Comparison of ENCODE assay signal across 9 cellular contexts in genomic region chr10:11757452-11757819, GRCh38. TPM values are rescaled to one million over a fixed set of nuclear protein-coding genes. Genes with fewer than 3 reads are reported as not detected.
A peak's percentile ranks its signal among the peaks of the same experiment; 100 is the strongest.
DNase-seq lines count a peak whose midpoint lies in the region; ATAC-seq and TF ChIP-seq lines count a peak whose summit lies in the region.
"Had no signal": no experiment of that assay in that cellular context is flagged by ENCODE, and none has a peak within 500 bp of the region (broad histone marks: within the 10 kb centered on the region; RNA-seq: fewer than 3 reads in every experiment).

No MANE protein-coding gene starts in this region.

- peak overlapping the region in 1 of 2 experiments; percentile 9 for H3K4me3 ChIP-seq in mesenchymal stem cell (ENCODE audit: insufficient read depth in 1 of 2, low read depth in 1 of 2, low read length in 2 of 2)

- H2BK120ac ChIP-seq in mesenchymal stem cell (ENCODE audit: low read depth, low read length) = no peak overlapping the region

- H3K9me3 Mint-ChIP-seq in natural killer cell = no peaks in the 10 kb centered on the region
- H3K9me3 Mint-ChIP-seq: activated naive CD4-positive, alpha-beta T cell treated with anti-CD3 and anti-CD28 coated beads, Interleukin-2, amount 50 U/mL, for 24 hours had no signal

- no peaks in the 10 kb centered on the region for H3K36me3 ChIP-seq in mesenchymal stem cell (ENCODE audit: control insufficient read depth in 1 of 2, insufficient read depth in 2 of 2, low read depth in 1 of 2, low read length in 2 of 2)

- ATAC-seq in natural killer cell = no peak

- H4K91ac ChIP-seq in mesenchymal stem cell (ENCODE audit: low read length) = no peak overlapping the region

- H3K4me3 Mint-ChIP-seq in natural killer cell = no peak overlapping the region
- H3K4me3 Mint-ChIP-seq: activated naive CD4-positive, alpha-beta T cell treated with anti-CD3 and anti-CD28 coated beads, Interleukin-2, amount 50 U/mL, for 24 hours had no signal

- TF ChIP-seq CTCF in natural killer cell (IDR thresholded peaks at IDR 0.05) = no peak

- DNase-seq in COR-L47 (lab: John Stamatoyannopoulos, UW) (peak; percentile 44), NCI-H1092 treated with DMSO at 0.1 percent for 48 hours (lab: John Stamatoyannopoulos, UW) (peak; percentile 57), brain pericyte (ENCODE audit: low read depth, low spot score) (peak; percentile 57), mesenchymal stem cell (peak; percentile 88), Kasumi-1 (lab: John Stamatoyannopoulos, UW) (no peak), activated gamma-delta T cell (lab: John Stamatoyannopoulos, UW) (no peak), natural killer cell (no peak)
- no peak for DNase-seq in activated CD4-positive, CD25-positive, alpha-beta regulatory T cell treated with anti-CD3 and anti-CD28 coated beads, Interleukin-2, amount 50 U/mL, for 72 hours

- H2BK12ac ChIP-seq in mesenchymal stem cell (ENCODE audit: low read length in 2 of 2) = no peak overlapping the region

- H3K14ac ChIP-seq in mesenchymal stem cell (ENCODE audit: low read length in 2 of 2) = no peak overlapping the region

- peak overlapping the region in 1 of 2 experiments; percentile 41 for H3K18ac ChIP-seq in mesenchymal stem cell (ENCODE audit: low read depth in 1 of 2, low read length in 2 of 2)

- no peak overlapping the region for H3K4ac ChIP-seq in mesenchymal stem cell (ENCODE audit: low read depth in 1 of 2, low read length in 2 of 2)

- peak overlapping the region; percentile 35 for H2BK15ac ChIP-seq in mesenchymal stem cell (ENCODE audit: low read depth, poor library complexity, severe bottlenecking)

- no peak overlapping the region for H2AFZ ChIP-seq in mesenchymal stem cell (ENCODE audit: low read depth, low read length)

- H2AK5ac ChIP-seq in mesenchymal stem cell (ENCODE audit: low read length, severe bottlenecking) = no peak overlapping the region

- H3K27ac Mint-ChIP-seq in natural killer cell = no peak overlapping the region
- H3K27ac Mint-ChIP-seq: activated naive CD4-positive, alpha-beta T cell treated with anti-CD3 and anti-CD28 coated beads, Interleukin-2, amount 50 U/mL, for 24 hours had no signal

- H3K79me1 ChIP-seq in mesenchymal stem cell (replicated peaks; ENCODE audit: low read length, poor library complexity, severe bottlenecking) = no peaks in the 10 kb centered on the region

- WGBS in mesenchymal stem cell = 19% methylated on average over 3 of the region's 3 CpGs

- peak overlapping the region; percentile 6 for H3K27ac ChIP-seq in mesenchymal stem cell (ENCODE audit: low read length, poor library complexity, severe bottlenecking)

- peaks cover 0 to 4% of the 10 kb centered on the region in 2 donors for H3K4me1 Mint-ChIP-seq in natural killer cell

- peak overlapping the region; percentile 61 for H3K9ac ChIP-seq in mesenchymal stem cell (ENCODE audit: low read length)

- no peak overlapping the region for H4K8ac ChIP-seq in mesenchymal stem cell (ENCODE audit: low read length)

- no peaks in the 10 kb centered on the region for H3K27me3 Mint-ChIP-seq in natural killer cell (ENCODE audit: low read depth in 2 of 2)
- H3K27me3 Mint-ChIP-seq: activated naive CD4-positive, alpha-beta T cell treated with anti-CD3 and anti-CD28 coated beads, Interleukin-2, amount 50 U/mL, for 24 hours had no signal

- no peak overlapping the region for H2BK5ac ChIP-seq in mesenchymal stem cell (ENCODE audit: low read depth, low read length, poor library complexity, severe bottlenecking)

- peaks cover 2% of the 10 kb centered on the region for H3K4me1 ChIP-seq in mesenchymal stem cell (ENCODE audit: control insufficient read depth, insufficient read depth, low read depth, low read length)

- H3K27me3 ChIP-seq in mesenchymal stem cell (ENCODE audit: control insufficient read depth in 1 of 2, insufficient read depth in 1 of 2, low read length in 2 of 2) = peaks cover 0 to 17% of the 10 kb centered on the region in 2 experiments

- intact Hi-C loops in natural killer cell (cut with micrococcal nuclease) = no loop called here

- no peak overlapping the region for H3K4me2 ChIP-seq in mesenchymal stem cell (ENCODE audit: low read length, poor library complexity, severe bottlenecking)

- H3K23ac ChIP-seq in mesenchymal stem cell (ENCODE audit: low read length in 2 of 2) = no peak overlapping the region

- H3K9me3 ChIP-seq in mesenchymal stem cell (ENCODE audit: control insufficient read depth, low read length) = no peaks in the 10 kb centered on the region

- H3K36me3 Mint-ChIP-seq in natural killer cell = no peaks in the 10 kb centered on the region
- H3K36me3 Mint-ChIP-seq: activated naive CD4-positive, alpha-beta T cell treated with anti-CD3 and anti-CD28 coated beads, Interleukin-2, amount 50 U/mL, for 24 hours had no signal

RNA-seq across cellular contexts. Expression of gene ECHDC3, which starts 15.3 kb away (rescaled TPM):
- 2.7 TPM for polyA plus RNA-seq in mesenchymal stem cell (2013, experiment 1 of 2)
- polyA plus RNA-seq in mesenchymal stem cell (2013, experiment 2 of 2) = 2.6 TPM
- 1 to 10 TPM in 1 of 3 donors, under 1 TPM in 1, not detected in 1; 0.38 to 4.8 TPM for total RNA-seq in natural killer cell

Comparison
In these comparisons a context has a peak if more than half of its experiments do, and no peak if none do; other contexts are left out.
1. DNase-seq: peak in COR-L47 (single experiment), NCI-H1092 treated with DMSO at 0.1 percent for 48 hours (single experiment), brain pericyte (single experiment) and mesenchymal stem cell (single experiment); none in Kasumi-1 (0 of 2), activated gamma-delta T cell (single experiment), natural killer cell (single experiment) and activated CD4-positive, CD25-positive, alpha-beta regulatory T cell treated with anti-CD3 and anti-CD28 coated beads, Interleukin-2, amount 50 U/mL, for 72 hours (single experiment).